ENCODE assay signal across 10 cellular contexts in the genomic region with DNA sequence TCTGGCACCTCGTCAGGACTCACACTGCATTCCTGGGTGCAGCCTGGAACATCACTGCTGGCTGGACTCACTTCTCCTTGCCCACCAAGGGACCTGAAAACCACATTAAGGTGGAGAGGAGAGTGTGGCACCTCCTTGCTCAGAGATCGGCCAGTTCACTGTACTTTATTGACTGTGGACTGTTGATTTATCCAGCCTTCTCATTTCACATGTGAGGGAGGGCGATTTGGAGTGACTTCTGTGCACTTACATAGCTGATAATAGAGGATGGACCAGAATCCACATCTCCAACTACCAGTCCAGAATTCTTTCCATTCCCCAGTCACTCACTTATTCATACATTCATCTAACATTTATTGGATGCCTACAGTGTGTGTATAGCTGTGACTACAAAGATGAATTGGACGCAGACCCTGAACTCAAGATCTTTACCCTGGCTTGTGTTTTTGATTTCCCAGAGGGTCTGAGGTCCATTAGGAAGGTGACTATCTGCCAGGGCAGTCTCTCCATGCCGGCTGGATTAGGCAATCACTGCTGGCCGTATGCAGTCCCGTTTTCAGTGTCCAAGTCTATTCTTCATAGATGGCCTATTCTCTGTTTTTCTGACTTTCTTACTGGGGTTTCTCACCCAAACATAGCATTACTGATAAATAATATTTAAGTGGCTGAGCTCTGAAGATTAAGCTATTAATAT.
DNase-seq lines count a peak whose midpoint lies in the region; ATAC-seq, FAIRE-seq and TF ChIP-seq lines count a peak whose summit lies in the region.
"Had no signal": no experiment of that assay in that cellular context is flagged by ENCODE, and none has a peak within 500 bp of the region (broad histone marks: within the 10 kb centered on the region; RNA-seq: fewer than 3 reads in every experiment).

No MANE protein-coding gene starts in this region.

- TF ChIP-seq CTCF in K562 (IDR thresholded peaks at IDR 0.05 in 2 of 3, conservative IDR thresholded peaks at IDR 0.05 in 1 of 3; ENCODE audit: insufficient read depth in 2 of 3, low read depth in 1 of 3, low read length in 3 of 3) (no peak), right lobe of liver (IDR thresholded peaks at IDR 0.05) (no peak), upper lobe of right lung (IDR thresholded peaks at IDR 0.05) (no peak)

- peak overlapping the region; percentile 74 to 83 for H3K4me3 Mint-ChIP-seq in activated T-cell treated with anti-CD3 and anti-CD28 coated beads, Interleukin-2, amount 50 U/mL, for 72 hours

- no peak overlapping the region for H3K9ac ChIP-seq in K562 (ENCODE audit: insufficient read depth in 1 of 2, low read depth in 2 of 2, low read length in 2 of 2)

- TF ChIP-seq POLR2A in K562 (conservative IDR thresholded peaks at IDR 0.05) (no peak), right lobe of liver (IDR thresholded peaks at IDR 0.05) (no peak)

- H3K36me3 Mint-ChIP-seq in activated T-cell treated with anti-CD3 and anti-CD28 coated beads, Interleukin-2, amount 50 U/mL, for 72 hours (ENCODE audit: insufficient read depth in 2 of 2) = no peaks in the 10 kb centered on the region

- H3K27ac ChIP-seq in K562 (ENCODE audit: extremely low read depth, low read depth, low read length) = peak overlapping the region; percentile 19; the same call in 1 of the 3 replicates
- H3K27ac ChIP-seq in right lobe of liver = peak overlapping the region; percentile 51 to 69 (median 52)
- H3K27ac ChIP-seq in upper lobe of right lung = peak overlapping the region; percentile 78
- no peak overlapping the region for H3K27ac ChIP-seq in caudate nucleus (ENCODE audit: low read depth, low read length)
- H3K27ac ChIP-seq: prostate gland had no signal

- peaks cover 48% of the 10 kb centered on the region for H3K4me1 Mint-ChIP-seq in activated T-cell treated with anti-CD3 and anti-CD28 coated beads, Interleukin-2, amount 50 U/mL, for 72 hours (ENCODE audit: low read depth)

- peak overlapping the region; percentile 64; the same call in 1 of the 2 replicates for H2AFZ ChIP-seq in K562 (ENCODE audit: low read depth, low read length)

- ATAC-seq in activated T-cell treated with anti-CD3 and anti-CD28 coated beads, Interleukin-2, amount 50 U/mL, for 72 hours (replicated peaks in 1 of 2) = no peak
- ATAC-seq in K562 = no peak
- ATAC-seq in right lobe of liver = peak; percentile 81 to 91 (median 86)
- ATAC-seq in upper lobe of right lung = peak; percentile 34

- intact Hi-C loops in K562 (cut with micrococcal nuclease) = no loop called here
- intact Hi-C loops in right lobe of liver (cut with DNase I) = no loop called here
- intact Hi-C loops in upper lobe of right lung (cut with DNase I) = no loop called here

- 7% methylated on average over 7 of the region's 7 CpGs for WGBS in K562 (ENCODE audit: insufficient coverage, low coverage, missing lambda C conversion rate)
- 45% methylated on average over 5 of the region's 7 CpGs for WGBS in right lobe of liver (ENCODE audit: insufficient coverage, low coverage, low lambda C conversion rate, missing lambda C conversion rate)

- no peak for DNase-seq in activated T-cell treated with anti-CD3 and anti-CD28 coated beads, Interleukin-2, amount 50 U/mL, for 72 hours
- DNase-seq in activated T-cell treated with anti-CD3 and anti-CD28 coated beads for 4 hours (no peak), K562 (ENCODE audit: extremely low read depth in 1 of 4, low spot score in 3 of 4) (no peak), right lobe of liver (peak; percentile 51 to 78 (median 71)), upper lobe of right lung (no peak), caudate nucleus (lab: John Stamatoyannopoulos, UW) (no peak)
- DNase-seq in stimulated activated CD4-positive, alpha-beta T cell treated with anti-CD3 and anti-CD28 coated beads, Interleukin-4, amount 100 ng/mL, for 4 hours = no peak
- DNase-seq in activated CD4-positive, CD25-positive, alpha-beta regulatory T cell (lab: John Stamatoyannopoulos, UW) = no peak
- DNase-seq: BE2C had no signal

- H3K36me3 ChIP-seq in K562 (ENCODE audit: control insufficient read depth, insufficient read depth, low read length) = no peaks in the 10 kb centered on the region
- no peaks in the 10 kb centered on the region for H3K36me3 ChIP-seq in right lobe of liver
- no peaks in the 10 kb centered on the region for H3K36me3 ChIP-seq in upper lobe of right lung
- H3K36me3 ChIP-seq: BE2C, prostate gland had no signal

- TF ChIP-seq EP300 in K562 (IDR thresholded peaks at IDR 0.05; ENCODE audit: low read length) = no peak

- H3K79me2 ChIP-seq in K562 (ENCODE audit: control insufficient read depth, insufficient read depth, low read length) = no peaks in the 10 kb centered on the region

- no peaks in the 10 kb centered on the region for H3K4me1 ChIP-seq in K562 (replicated peaks in 1 of 2; ENCODE audit: control insufficient read depth in 2 of 2, insufficient read depth in 2 of 2, low read length in 2 of 2)
- peaks cover 0 to 5% (median 0%) of the 10 kb centered on the region in 4 donors for H3K4me1 ChIP-seq in right lobe of liver
- H3K4me1 ChIP-seq in upper lobe of right lung = peaks cover 7% of the 10 kb centered on the region
- H3K4me1 ChIP-seq: BE2C, prostate gland had no signal

- in situ Hi-C loops in K562 (cut with MboI) = no loop called here

- H3K27me3 ChIP-seq in K562 (ENCODE audit: control insufficient read depth in 2 of 2, insufficient read depth in 2 of 2, low read length in 2 of 2) (no peaks in the 10 kb centered on the region), right lobe of liver (no peaks in the 10 kb centered on the region), upper lobe of right lung (no peaks in the 10 kb centered on the region)
- H3K27me3 ChIP-seq: BE2C had no signal

- POLR2A ChIA-PET in K562 (lab: Yijun Ruan, JAX) = interaction anchor here (0.7 to 0.9 kb wide), 2 partner anchors 8 to 1046 kb away, joined by 3 to 4 read pairs; no protein-coding TSS in a partner anchor

- H3K4me3 ChIP-seq in K562 (no peak overlapping the region), right lobe of liver (peak overlapping the region in 2 of 3 donors; percentile 9 to 19), upper lobe of right lung (no peak overlapping the region)
- H3K4me3 ChIP-seq: prostate gland had no signal

- no TSS peak for BruUV-seq in K562 (replicated peaks; lab: Mats Ljungman, UMichigan)

- no peaks in the 10 kb centered on the region for H3K9me3 ChIP-seq in K562 (replicated peaks; ENCODE audit: control insufficient read depth, insufficient read depth, low read depth, low read length)
- no peaks in the 10 kb centered on the region for H3K9me3 ChIP-seq in right lobe of liver
- no peaks in the 10 kb centered on the region for H3K9me3 ChIP-seq in upper lobe of right lung
- H3K9me3 ChIP-seq: BE2C, prostate gland had no signal

- no peak for FAIRE-seq in K562 (lab: Jason Lieb, UNC)

- no peaks in the 10 kb centered on the region for H3K9me1 ChIP-seq in K562 (ENCODE audit: control insufficient read depth, insufficient read depth, low read length)

- no peak overlapping the region for H3K4me2 ChIP-seq in K562 (ENCODE audit: insufficient read depth, low read length)

- H3K27ac Mint-ChIP-seq in activated T-cell treated with anti-CD3 and anti-CD28 coated beads, Interleukin-2, amount 50 U/mL, for 72 hours = peak overlapping the region; percentile 97

- CTCF ChIA-PET in K562 (lab: Yijun Ruan, JAX; ENCODE audit: low intra/inter-chr PET ratio) = no interaction called here

- no peak for TF ChIP-seq RAD21 in K562 (CRISPR knock-in tag; conservative IDR thresholded peaks at IDR 0.05 in 1 of 2, IDR thresholded peaks at IDR 0.05 in 1 of 2)

- no peaks in the 10 kb centered on the region for H3K27me3 Mint-ChIP-seq in activated T-cell treated with anti-CD3 and anti-CD28 coated beads, Interleukin-2, amount 50 U/mL, for 72 hours (ENCODE audit: low read depth)

- H4K20me1 ChIP-seq in K562 (replicated peaks; ENCODE audit: control insufficient read depth, insufficient read depth, low read length) = no peaks in the 10 kb centered on the region

- no peaks in the 10 kb centered on the region for H3K9me3 Mint-ChIP-seq in activated T-cell treated with anti-CD3 and anti-CD28 coated beads, Interleukin-2, amount 50 U/mL, for 72 hours

TF ChIP-seq in K562, 482 proteins besides CTCF, POLR2A, EP300 and RAD21:
- TF ChIP-seq, protein P1, sequence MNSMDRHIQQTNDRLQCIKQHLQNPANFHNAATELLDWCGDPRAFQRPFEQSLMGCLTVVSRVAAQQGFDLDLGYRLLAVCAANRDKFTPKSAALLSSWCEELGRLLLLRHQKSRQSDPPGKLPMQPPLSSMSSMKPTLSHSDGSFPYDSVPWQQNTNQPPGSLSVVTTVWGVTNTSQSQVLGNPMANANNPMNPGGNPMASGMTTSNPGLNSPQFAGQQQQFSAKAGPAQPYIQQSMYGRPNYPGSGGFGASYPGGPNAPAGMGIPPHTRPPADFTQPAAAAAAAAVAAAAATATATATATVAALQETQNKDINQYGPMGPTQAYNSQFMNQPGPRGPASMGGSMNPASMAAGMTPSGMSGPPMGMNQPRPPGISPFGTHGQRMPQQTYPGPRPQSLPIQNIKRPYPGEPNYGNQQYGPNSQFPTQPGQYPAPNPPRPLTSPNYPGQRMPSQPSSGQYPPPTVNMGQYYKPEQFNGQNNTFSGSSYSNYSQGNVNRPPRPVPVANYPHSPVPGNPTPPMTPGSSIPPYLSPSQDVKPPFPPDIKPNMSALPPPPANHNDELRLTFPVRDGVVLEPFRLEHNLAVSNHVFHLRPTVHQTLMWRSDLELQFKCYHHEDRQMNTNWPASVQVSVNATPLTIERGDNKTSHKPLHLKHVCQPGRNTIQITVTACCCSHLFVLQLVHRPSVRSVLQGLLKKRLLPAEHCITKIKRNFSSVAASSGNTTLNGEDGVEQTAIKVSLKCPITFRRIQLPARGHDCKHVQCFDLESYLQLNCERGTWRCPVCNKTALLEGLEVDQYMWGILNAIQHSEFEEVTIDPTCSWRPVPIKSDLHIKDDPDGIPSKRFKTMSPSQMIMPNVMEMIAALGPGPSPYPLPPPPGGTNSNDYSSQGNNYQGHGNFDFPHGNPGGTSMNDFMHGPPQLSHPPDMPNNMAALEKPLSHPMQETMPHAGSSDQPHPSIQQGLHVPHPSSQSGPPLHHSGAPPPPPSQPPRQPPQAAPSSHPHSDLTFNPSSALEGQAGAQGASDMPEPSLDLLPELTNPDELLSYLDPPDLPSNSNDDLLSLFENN (IDR thresholded peaks at IDR 0.05; ENCODE audit: low read depth in 2 of 2, low read length in 2 of 2) = no peak
- no peak for TF ChIP-seq CEBPG (CRISPR knock-in tag; IDR thresholded peaks at IDR 0.05)
- TF ChIP-seq CEBPG (tag; conservative IDR thresholded peaks at IDR 0.05 in 1 of 2, IDR thresholded peaks at IDR 0.05 in 1 of 2) = peak in 1 of 2 experiments; percentile 33; a peak in 1 of 4 replicates
- no peak for TF ChIP-seq MED1 (CRISPR knock-in tag; IDR thresholded peaks at IDR 0.05; ENCODE audit: borderline replicate concordance)
TF ChIP-seq in K562: peak in this region for 1.

Comparison
In these comparisons a context has a peak if more than half of its experiments do, and no peak if none do; other contexts are left out.
1. ATAC-seq: peak in right lobe of liver (4 of 4) and upper lobe of right lung (single experiment); none in activated T-cell treated with anti-CD3 and anti-CD28 coated beads, Interleukin-2, amount 50 U/mL, for 72 hours (0 of 2) and K562 (single experiment).
2. DNase-seq: peak in right lobe of liver (3 of 3); none in activated T-cell treated with anti-CD3 and anti-CD28 coated beads, Interleukin-2, amount 50 U/mL, for 72 hours (0 of 2), activated T-cell treated with anti-CD3 and anti-CD28 coated beads for 4 hours (single experiment), K562 (0 of 4), upper lobe of right lung (single experiment), stimulated activated CD4-positive, alpha-beta T cell treated with anti-CD3 and anti-CD28 coated beads, Interleukin-4, amount 100 ng/mL, for 4 hours (0 of 2), activated CD4-positive, CD25-positive, alpha-beta regulatory T cell (0 of 4) and caudate nucleus (0 of 61).
3. H3K4me3 ChIP-seq: peak in right lobe of liver (2 of 3); none in K562 (single experiment) and upper lobe of right lung (single experiment).